ENCODE assay signal across 16 cellular contexts in the genomic region with DNA sequence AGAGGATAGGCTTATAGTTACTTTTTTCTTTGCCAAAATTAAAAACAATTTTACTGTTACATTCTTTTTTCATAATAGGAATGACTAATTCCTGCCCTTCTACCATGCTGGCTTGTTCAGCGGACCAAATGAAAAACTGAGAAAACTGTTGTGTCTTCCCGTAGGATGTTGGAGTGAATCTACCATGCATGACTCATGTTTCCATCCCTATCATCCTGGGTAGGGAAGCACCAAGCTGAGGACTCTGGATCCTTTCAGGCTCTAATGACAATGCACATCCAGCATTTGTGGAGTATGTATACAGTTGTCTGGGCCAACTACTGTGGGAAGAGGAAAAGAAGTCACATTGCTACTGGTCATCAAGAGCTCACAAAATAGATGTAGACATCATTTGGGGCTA. TPM values are rescaled to one million over a fixed set of nuclear protein-coding genes. Genes with fewer than 3 reads are reported as not detected.
A peak's percentile ranks its signal among the peaks of the same experiment; 100 is the strongest.
DNase-seq lines count a peak whose midpoint lies in the region; ATAC-seq, FAIRE-seq and TF ChIP-seq lines count a peak whose summit lies in the region.
"Had no signal": no experiment of that assay in that cellular context is flagged by ENCODE, and none has a peak within 500 bp of the region (broad histone marks: within the 10 kb centered on the region; RNA-seq: fewer than 3 reads in every experiment).

No MANE protein-coding gene starts in this region.

- H3K27ac ChIP-seq in A549 (peak overlapping the region; percentile 56 to 59; a peak in 5 of 6 replicates), mesendoderm (ENCODE audit: low read depth, low read length) (no peak overlapping the region)
- H3K27ac ChIP-seq: hepatocyte, testis had no signal

- 0 out of 3 replicates have a peak, but pooled peaks cover 2% of the 10 kb centered on the region for H3K9me3 ChIP-seq in A549
- H3K9me3 ChIP-seq: testis had no signal

- H3K4ac ChIP-seq in mesendoderm (ENCODE audit: low read depth, low read length): no peak overlapping the region

- no peaks in the 10 kb centered on the region for H3K79me1 ChIP-seq in mesendoderm (ENCODE audit: low read length)

- H2BK5ac ChIP-seq in mesendoderm (ENCODE audit: low read length): no peak overlapping the region

- no peak for TF ChIP-seq CTCF in A549 (IDR thresholded peaks at IDR 0.05)
- no peak for TF ChIP-seq CTCF in bronchial epithelial cell (IDR thresholded peaks at IDR 0.05; ENCODE audit: insufficient read depth, low read length, severe bottlenecking)

- H3K4me1 ChIP-seq in A549 (peaks cover 36% of the 10 kb centered on the region), mesendoderm (ENCODE audit: control insufficient read depth, low read depth, low read length) (peaks cover 6% of the 10 kb centered on the region)
- H3K4me1 ChIP-seq: testis had no signal

- H3K18ac ChIP-seq in mesendoderm (ENCODE audit: low read length): no peak overlapping the region

- H2AK5ac ChIP-seq in mesendoderm (ENCODE audit: low read length): no peak overlapping the region

- H3K56ac ChIP-seq in mesendoderm (ENCODE audit: low read length): no peak overlapping the region

- no peak overlapping the region for H4K8ac ChIP-seq in mesendoderm (ENCODE audit: low read depth, low read length)

- peak overlapping the region; percentile 6; the same call in 1 of the 3 replicates for H3K4me2 ChIP-seq in A549
- H3K4me2 ChIP-seq in mesendoderm (ENCODE audit: low read length): no peak overlapping the region
- H3K4me2 ChIP-seq: hepatocyte had no signal

- H4K5ac ChIP-seq in mesendoderm (ENCODE audit: low read length): no peak overlapping the region

- no peak overlapping the region for H3K23ac ChIP-seq in mesendoderm (ENCODE audit: low read length)

- H3K79me2 ChIP-seq in mesendoderm (ENCODE audit: control insufficient read depth, insufficient read depth, low read length): no peaks in the 10 kb centered on the region
- H3K79me2 ChIP-seq: hepatocyte had no signal

- CTCF ChIA-PET in A549 (lab: Yijun Ruan, JAX): interaction anchor here (0.9 to 4.9 kb wide), 5 partner anchors 15 to 49 kb away, joined by 4 to 29 read pairs (median 6); a partner anchor contains a TSS

- TF ChIP-seq EP300 in A549 (IDR thresholded peaks at IDR 0.05): no peak

- H3K9ac ChIP-seq in mesendoderm (ENCODE audit: low read length): no peak overlapping the region

- FAIRE-seq in A549 (lab: Jason Lieb, UNC) (no peak), bronchial epithelial cell (lab: Jason Lieb, UNC) (no peak)

- TF ChIP-seq POLR2A in A549 (IDR thresholded peaks at IDR 0.05; ENCODE audit: low read length): no peak

- peak in 1 of 2 experiments; percentile 61 for DNase-seq in A549 (ENCODE audit: low read depth in 1 of 2, low spot score in 1 of 2)
- DNase-seq in HT1080 (ENCODE audit: low read depth): peak; percentile 67
- peak; percentile 70 for DNase-seq in bronchial epithelial cell (ENCODE audit: low read depth)
- peak; percentile 74 for DNase-seq in kidney glomerular epithelial cell (lab: John Stamatoyannopoulos, UW)
- DNase-seq in mesendoderm: no peak
- DNase-seq in cerebellum (ENCODE audit: low spot score): no peak
- no peak for DNase-seq in DMS79 treated with DMSO at 0.1 percent for 48 hours (lab: John Stamatoyannopoulos, UW)
- DNase-seq: activated naive CD8-positive, alpha-beta T cell treated with anti-CD3 and anti-CD28 coated beads for 36 hours; COR-L47; NCI-H187 treated with DMSO at 0.1 percent for 48 hours; NCI-H524; stimulated activated CD4-positive, alpha-beta T cell treated with anti-CD3 and anti-CD28 coated beads, Interleukin-2, amount 100 ng/mL, for 24 hours; testis had no signal

- no peak overlapping the region for H2BK15ac ChIP-seq in mesendoderm (replicated peaks; ENCODE audit: low read depth)

- no peak for TF ChIP-seq RAD21 in A549 (conservative IDR thresholded peaks at IDR 0.05 in 1 of 2, IDR thresholded peaks at IDR 0.05 in 1 of 2)

- POLR2A ChIA-PET in A549 (lab: Yijun Ruan, JAX): interaction anchor here (1.0 to 2.8 kb wide), 2 partner anchors 41 to 44 kb away, joined by 4 to 11 read pairs; a partner anchor contains a TSS

- H3K4me3 ChIP-seq in A549: no peak overlapping the region
- H3K4me3 ChIP-seq in bronchial epithelial cell (ENCODE audit: low read depth, low read length): no peak overlapping the region
- no peak overlapping the region for H3K4me3 ChIP-seq in mesendoderm (ENCODE audit: low read length)
- H3K4me3 ChIP-seq: hepatocyte, testis had no signal

- WGBS in A549 (ENCODE audit: missing lambda C conversion rate): 9% methylated on average over 2 of the region's 2 CpGs
- WGBS in mesendoderm (ENCODE audit: extremely low coverage, insufficient coverage, low lambda C conversion rate): no CpG with 5 or more reads among the region's 2 CpGs

- H3K27me3 ChIP-seq in bronchial epithelial cell (ENCODE audit: control insufficient read depth, insufficient read depth, low read length): no peaks in the 10 kb centered on the region
- H3K27me3 ChIP-seq in mesendoderm (ENCODE audit: insufficient read depth, low read length, poor library complexity): no peaks in the 10 kb centered on the region
- H3K27me3 ChIP-seq: hepatocyte, testis had no signal

- H3K36me3 ChIP-seq in bronchial epithelial cell (ENCODE audit: control insufficient read depth, insufficient read depth, low read length) (no peaks in the 10 kb centered on the region), mesendoderm (ENCODE audit: control insufficient read depth, insufficient read depth, low read length) (no peaks in the 10 kb centered on the region)

- ATAC-seq in A549 (peak; percentile 74 to 77; a peak in 5 of 6 replicates), GM19324 (IDR thresholded peaks at IDR 0.05; ENCODE audit: low FRiP score, unreplicated experiment) (no peak)
- ATAC-seq: left lobe of liver had no signal

- no peak overlapping the region for H2BK120ac ChIP-seq in mesendoderm (ENCODE audit: low read depth, low read length)

TF ChIP-seq in A549, 52 proteins besides CTCF, POLR2A, EP300 and RAD21:
- TF ChIP-seq MAFK (IDR thresholded peaks at IDR 0.05; ENCODE audit: partially characterized antibody): peak; percentile 15
- TF ChIP-seq MAZ (IDR thresholded peaks at IDR 0.05; ENCODE audit: borderline replicate concordance, low read depth, low read length): no peak
- 0 out of 2 replicates have a peak, but pooled peaks have one; percentile 40 for TF ChIP-seq JUNB (IDR thresholded peaks at IDR 0.05)
- 0 out of 2 replicates have a peak, but pooled peaks have one; percentile 59 for TF ChIP-seq FOSL2 (IDR thresholded peaks at IDR 0.05)
- peak; percentile 77 for TF ChIP-seq FOSL2 (CRISPR knock-in tag; IDR thresholded peaks at IDR 0.05)
- TF ChIP-seq, protein P1, sequence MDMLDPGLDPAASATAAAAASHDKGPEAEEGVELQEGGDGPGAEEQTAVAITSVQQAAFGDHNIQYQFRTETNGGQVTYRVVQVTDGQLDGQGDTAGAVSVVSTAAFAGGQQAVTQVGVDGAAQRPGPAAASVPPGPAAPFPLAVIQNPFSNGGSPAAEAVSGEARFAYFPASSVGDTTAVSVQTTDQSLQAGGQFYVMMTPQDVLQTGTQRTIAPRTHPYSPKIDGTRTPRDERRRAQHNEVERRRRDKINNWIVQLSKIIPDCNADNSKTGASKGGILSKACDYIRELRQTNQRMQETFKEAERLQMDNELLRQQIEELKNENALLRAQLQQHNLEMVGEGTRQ (IDR thresholded peaks at IDR 0.05): no peak
TF ChIP-seq in A549: peak in this region for 3.

RNA-seq across cellular contexts. Expression of a gene that starts 41.1 kb away (rescaled TPM):
- 66.0 and 70.4 TPM in 2 replicates for polyA plus RNA-seq in A549 (2011; rRNA removed)
- polyA plus RNA-seq in A549 (2012; cell fraction: cytosol; rRNA removed): 31.6 and 32.6 TPM in 2 replicates
- 43.4 and 61.7 TPM in 2 replicates for polyA plus RNA-seq in A549 (2012; cell fraction: nucleus; rRNA removed)
- 32.0 to 33.9 TPM (median 33.2 TPM) in 3 replicates for polyA plus RNA-seq in A549 (2017; fragmentation: RNase III; extraction: RNeasy Plus Mini Kit Qiagen cat#74134 plus additional on column Dnase treatment)
- 94.3 and 110 TPM in 2 replicates for polyA minus RNA-seq in A549 (2011; rRNA and poly(A)+ RNA removed)
- 49.2 and 58.9 TPM in 2 replicates for total RNA-seq in HT1080 (2014; rRNA removed; shearing (Covaris generic))
- 19.2 and 25.2 TPM in 2 replicates for polyA plus RNA-seq in HT1080 (2015; cell fraction: cytosol; rRNA removed)
- 47.4 and 51.4 TPM in 2 replicates for polyA plus RNA-seq in HT1080 (2015; cell fraction: nucleus; rRNA removed)
- 24.7 and 32.9 TPM in 2 replicates for total RNA-seq in bronchial epithelial cell
- 39.5 TPM for polyA plus RNA-seq in mesendoderm (2013, experiment 1 of 2)
- polyA plus RNA-seq in mesendoderm (2013, experiment 2 of 2): 40.3 TPM
- total RNA-seq in cerebellum: 28.9 TPM

RNA-seq across cellular contexts. Expression of a gene that starts 43.9 kb away (rescaled TPM):
- 21.0 and 21.1 TPM in 2 replicates for polyA plus RNA-seq in A549 (2011; rRNA removed)
- 27.5 and 29.3 TPM in 2 replicates for polyA plus RNA-seq in A549 (2012; cell fraction: cytosol; rRNA removed)
- polyA plus RNA-seq in A549 (2012; cell fraction: nucleus; rRNA removed): 21.1 and 26.6 TPM in 2 replicates
- 9.9 to 11.9 TPM (median 11.7 TPM) in 3 replicates for polyA plus RNA-seq in A549 (2017; fragmentation: RNase III; extraction: RNeasy Plus Mini Kit Qiagen cat#74134 plus additional on column Dnase treatment)
- 18.6 and 19.9 TPM in 2 replicates for polyA minus RNA-seq in A549 (2011; rRNA and poly(A)+ RNA removed)
- total RNA-seq in HT1080 (2014; rRNA removed; shearing (Covaris generic)): 5.7 and 8.9 TPM in 2 replicates
- polyA plus RNA-seq in HT1080 (2015; cell fraction: cytosol; rRNA removed): 6.7 and 7.0 TPM in 2 replicates
- 5.7 and 7.5 TPM in 2 replicates for polyA plus RNA-seq in HT1080 (2015; cell fraction: nucleus; rRNA removed)
- 71.1 and 90.3 TPM in 2 replicates for total RNA-seq in bronchial epithelial cell
- 12.7 TPM for polyA plus RNA-seq in mesendoderm (2013, experiment 1 of 2)
- polyA plus RNA-seq in mesendoderm (2013, experiment 2 of 2): 11.4 TPM
- total RNA-seq in cerebellum: 5.1 TPM

Comparison
In these comparisons a context has a peak if more than half of its experiments do, and no peak if none do; other contexts are left out.
1. DNase-seq: peak in HT1080 (single experiment), bronchial epithelial cell (single experiment) and kidney glomerular epithelial cell (single experiment); none in mesendoderm (single experiment), cerebellum (single experiment) and DMS79 treated with DMSO at 0.1 percent for 48 hours (single experiment).